ENCODE assay signal across 30 cellular contexts in genomic region chr3:7469866-7470265, GRCh38.
DNase-seq lines count a peak whose midpoint lies in the region; ATAC-seq and TF ChIP-seq lines count a peak whose summit lies in the region.
"Had no signal": no experiment of that assay in that cellular context is flagged by ENCODE, and none has a peak within 500 bp of the region (broad histone marks: within the 10 kb centered on the region; RNA-seq: fewer than 3 reads in every experiment).

No MANE protein-coding gene starts in this region.

- H4K20me1 ChIP-seq in neural progenitor cell (ENCODE audit: low read depth): no peaks in the 10 kb centered on the region
- H4K20me1 ChIP-seq: BLaER1; BLaER1 treated with 17β-estradiol and CSF1 and Interleukin-3, amounts not matched to agents 10 nM and 100 nM had no signal

- no peaks in the 10 kb centered on the region for H3F3A ChIP-seq in neural progenitor cell (ENCODE audit: low read depth)

- H3K4me1 ChIP-seq in neural progenitor cell: no peaks in the 10 kb centered on the region
- H3K4me1 ChIP-seq: BE2C; BLaER1; BLaER1 treated with 17β-estradiol and CSF1 and Interleukin-3, amounts not matched to agents 10 nM and 100 nM; Caco-2 had no signal

- H3K4me1 Mint-ChIP-seq in neural progenitor cell: no peaks in the 10 kb centered on the region
- peaks cover 11% of the 10 kb centered on the region for H3K4me1 Mint-ChIP-seq in type B pancreatic cell (ENCODE audit: unreplicated experiment)
- no peaks in the 10 kb centered on the region for H3K4me1 Mint-ChIP-seq in activated CD8-positive, alpha-beta memory T cell treated with anti-CD3 and anti-CD28 coated beads, Interleukin-2, amount 10 ng/mL, durations not matched to agents 7 days and 5 days
- H3K4me1 Mint-ChIP-seq: B cell; CD14-positive monocyte; CD4-positive, alpha-beta memory T cell; CD8-positive, alpha-beta memory T cell had no signal

- H3K4me3 ChIP-seq in neural progenitor cell: no peak overlapping the region
- H3K4me3 ChIP-seq: A549; BLaER1; BLaER1 treated with 17β-estradiol and CSF1 and Interleukin-3, amounts not matched to agents 10 nM and 100 nM had no signal

- H3K27me3 ChIP-seq in neural progenitor cell: no peaks in the 10 kb centered on the region
- H3K27me3 ChIP-seq: BE2C; BLaER1; BLaER1 treated with 17β-estradiol and CSF1 and Interleukin-3, amounts not matched to agents 10 nM and 100 nM had no signal

- H3K27ac Mint-ChIP-seq in neural progenitor cell: peak overlapping the region; percentile 30
- H3K27ac Mint-ChIP-seq in type B pancreatic cell: no peak overlapping the region
- H3K27ac Mint-ChIP-seq in activated CD8-positive, alpha-beta memory T cell treated with anti-CD3 and anti-CD28 coated beads, Interleukin-2, amount 10 ng/mL, durations not matched to agents 7 days and 5 days: no peak overlapping the region
- H3K27ac Mint-ChIP-seq: B cell; CD14-positive monocyte; CD4-positive, alpha-beta memory T cell; CD4-positive, alpha-beta T cell; CD4-positive, CD25-positive, alpha-beta regulatory T cell; CD8-positive, alpha-beta memory T cell; CD8-positive, alpha-beta T cell had no signal

- H3K36me3 ChIP-seq in neural progenitor cell: no peaks in the 10 kb centered on the region
- H3K36me3 ChIP-seq: BE2C; BLaER1; BLaER1 treated with 17β-estradiol and CSF1 and Interleukin-3, amounts not matched to agents 10 nM and 100 nM had no signal

- H3K4me3 Mint-ChIP-seq in neural progenitor cell (no peak overlapping the region), type B pancreatic cell (no peak overlapping the region)
- H3K4me3 Mint-ChIP-seq in activated CD8-positive, alpha-beta memory T cell treated with anti-CD3 and anti-CD28 coated beads, Interleukin-2, amount 10 ng/mL, durations not matched to agents 7 days and 5 days: no peak overlapping the region
- H3K4me3 Mint-ChIP-seq: B cell; CD14-positive monocyte; CD4-positive, alpha-beta memory T cell; CD4-positive, alpha-beta T cell; CD4-positive, CD25-positive, alpha-beta regulatory T cell; CD8-positive, alpha-beta memory T cell; CD8-positive, alpha-beta T cell had no signal

- no peaks in the 10 kb centered on the region for H3K36me3 Mint-ChIP-seq in neural progenitor cell
- no peaks in the 10 kb centered on the region for H3K36me3 Mint-ChIP-seq in type B pancreatic cell
- H3K36me3 Mint-ChIP-seq in activated CD8-positive, alpha-beta memory T cell treated with anti-CD3 and anti-CD28 coated beads, Interleukin-2, amount 10 ng/mL, durations not matched to agents 7 days and 5 days: no peaks in the 10 kb centered on the region
- H3K36me3 Mint-ChIP-seq: CD14-positive monocyte; CD4-positive, alpha-beta memory T cell; CD4-positive, CD25-positive, alpha-beta regulatory T cell; CD8-positive, alpha-beta memory T cell; CD8-positive, alpha-beta T cell had no signal

- H3K27ac ChIP-seq in neural progenitor cell: no peak overlapping the region
- H3K27ac ChIP-seq: 22Rv1; A549; BLaER1; BLaER1 treated with 17β-estradiol and CSF1 and Interleukin-3, amounts not matched to agents 10 nM and 100 nM; C4-2B had no signal

- H3K27me3 Mint-ChIP-seq in neural progenitor cell (ENCODE audit: insufficient read depth, low read depth): no peaks in the 10 kb centered on the region
- H3K27me3 Mint-ChIP-seq in type B pancreatic cell: no peaks in the 10 kb centered on the region
- H3K27me3 Mint-ChIP-seq in activated CD8-positive, alpha-beta memory T cell treated with anti-CD3 and anti-CD28 coated beads, Interleukin-2, amount 10 ng/mL, durations not matched to agents 7 days and 5 days: no peaks in the 10 kb centered on the region
- H3K27me3 Mint-ChIP-seq: B cell; CD4-positive, alpha-beta memory T cell; CD4-positive, alpha-beta T cell; CD4-positive, CD25-positive, alpha-beta regulatory T cell; CD8-positive, alpha-beta memory T cell had no signal

- TF ChIP-seq CTCF in neural progenitor cell (IDR thresholded peaks at IDR 0.05) (no peak), type B pancreatic cell (conservative IDR thresholded peaks at IDR 0.05) (no peak)

- CTCF ChIA-PET in activated CD8-positive, alpha-beta memory T cell treated with anti-CD3 and anti-CD28 coated beads, Interleukin-2, amount 10 ng/mL, durations not matched to agents 7 days and 5 days (lab: Charles Lee): no interaction called here

- H3K9me3 Mint-ChIP-seq in neural progenitor cell (no peaks in the 10 kb centered on the region), type B pancreatic cell (peaks cover 3% of the 10 kb centered on the region)
- peaks cover 2% of the 10 kb centered on the region for H3K9me3 Mint-ChIP-seq in activated CD8-positive, alpha-beta memory T cell treated with anti-CD3 and anti-CD28 coated beads, Interleukin-2, amount 10 ng/mL, durations not matched to agents 7 days and 5 days (ENCODE audit: low read depth)

- no peak for DNase-seq in neural progenitor cell (ENCODE audit: low spot score)
- DNase-seq in putamen (ENCODE audit: low spot score): peak; percentile 29
- no peak for DNase-seq in type B pancreatic cell (ENCODE audit: extremely low spot score, unreplicated experiment)
- DNase-seq in activated CD8-positive, alpha-beta memory T cell treated with anti-CD3 and anti-CD28 coated beads, Interleukin-2, amount 10 ng/mL, durations not matched to agents 7 days and 5 days: no peak
- DNase-seq: 8988T; ACHN; AML-193; BE2C; C1 segment of cervical spinal cord; Caco-2; Calu3; CD4-positive, alpha-beta memory T cell; CD4-positive, alpha-beta T cell; CD4-positive, CD25-positive, alpha-beta regulatory T cell; CD8-positive, alpha-beta memory T cell; CD8-positive, alpha-beta T cell; COR-L47; DMS 273 treated with DMSO at 0.1 percent for 48 hours; DMS153; DMS79; DMS79 treated with DMSO at 0.1 percent for 48 hours; DND-41; EL had no signal

- H2AFZ ChIP-seq in neural progenitor cell (replicated peaks): no peak overlapping the region

- no peak overlapping the region for H3K9ac ChIP-seq in neural progenitor cell
- H3K9ac ChIP-seq: BLaER1; BLaER1 treated with 17β-estradiol and CSF1 and Interleukin-3, amounts not matched to agents 10 nM and 100 nM had no signal

- no peak overlapping the region for H3K4me2 ChIP-seq in neural progenitor cell
- H3K4me2 ChIP-seq: BLaER1; BLaER1 treated with 17β-estradiol and CSF1 and Interleukin-3, amounts not matched to agents 10 nM and 100 nM had no signal

- ATAC-seq in activated CD8-positive, alpha-beta memory T cell treated with anti-CD3 and anti-CD28 coated beads, Interleukin-2, amount 10 ng/mL, durations not matched to agents 7 days and 5 days: no peak
- ATAC-seq: A549; CD8-positive, alpha-beta T cell had no signal

- H3K9me3 ChIP-seq in neural progenitor cell (ENCODE audit: low read depth): no peaks in the 10 kb centered on the region
- H3K9me3 ChIP-seq: A549; BE2C; BLaER1; BLaER1 treated with 17β-estradiol and CSF1 and Interleukin-3, amounts not matched to agents 10 nM and 100 nM; Caco-2 had no signal

- H3K79me2 ChIP-seq in neural progenitor cell (ENCODE audit: low read depth): no peaks in the 10 kb centered on the region
